In the genomic region with DNA sequence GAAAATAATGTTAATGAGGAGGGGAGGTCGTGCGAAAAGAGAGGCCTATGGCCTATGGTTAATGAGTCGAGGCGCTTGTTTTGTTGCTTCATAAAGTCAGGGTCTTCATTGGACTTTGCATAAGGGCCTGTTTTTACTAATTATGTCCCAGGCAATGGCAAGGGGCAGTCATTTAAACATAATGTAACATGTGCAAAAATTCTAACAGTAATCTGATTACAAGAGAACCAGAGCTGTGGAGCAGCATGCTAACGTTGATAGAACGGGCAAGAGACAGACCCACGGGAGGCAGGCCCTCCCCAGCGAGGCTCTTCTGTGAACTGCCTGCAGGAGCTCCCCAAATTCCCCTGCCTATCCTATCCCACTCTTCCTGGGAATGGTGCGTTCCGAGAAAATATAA, we compare ENCODE assay signal across 32 cellular contexts. TPM values are rescaled to one million over a fixed set of nuclear protein-coding genes. Genes with fewer than 3 reads are reported as not detected.
"Had no signal": no experiment of that assay in that cellular context is flagged by ENCODE, and none has a peak within 500 bp of the region (broad histone marks: within the 10 kb centered on the region; RNA-seq: fewer than 3 reads in every experiment).

No MANE protein-coding gene starts in this region.

- DNase-seq: colonic mucosa; effector CD8-positive, alpha-beta T cell; endodermal cell; foreskin fibroblast; gastrocnemius medialis; heart left ventricle; kidney; left lung; naive thymus-derived CD8-positive, alpha-beta T cell; sigmoid colon; spleen; stimulated activated CD4-positive, alpha-beta T cell treated with anti-CD3 and anti-CD28 coated beads, Interleukin-4, amount 100 ng/mL, for 4 hours; stimulated activated naive CD8-positive, alpha-beta T cell treated with anti-CD3 and anti-CD28 coated beads, Interleukin-15, Interleukin-2, amounts not matched to agents 100 U/mL and 50 U/mL, for 24 hours; substantia nigra; testis; tibial artery had no signal

- H3K4me1 ChIP-seq: colonic mucosa, gastrocnemius medialis, left lung, parathyroid adenoma, right atrium auricular region, testis, tibial artery had no signal

- H3K36me3 ChIP-seq: colonic mucosa, gastrocnemius medialis, heart left ventricle, left lung, neutrophil, right atrium auricular region, sigmoid colon, spleen, tibial artery had no signal

- H3K4me3 ChIP-seq: colonic mucosa, gastrocnemius medialis, heart left ventricle, hepatocyte, left lung, right atrium auricular region, sigmoid colon, spleen, testis, tibial artery had no signal

- ATAC-seq: esophagus mucosa; gastrocnemius medialis; heart left ventricle; left lung; naive thymus-derived CD8-positive, alpha-beta T cell; stimulated activated memory B cell treated with anti-CD40 and anti-IgM and Interleukin-4, amounts not matched to agents 10 μg/mL and 1 μg/mL and 100 μg/mL, for 72 hours; stimulated activated naive CD8-positive, alpha-beta T cell treated with anti-CD3 and anti-CD28 coated beads, Interleukin-15, Interleukin-2, amounts not matched to agents 100 U/mL and 50 U/mL, for 24 hours had no signal

- H3K9me3 ChIP-seq: colonic mucosa, gastrocnemius medialis, heart left ventricle, left lung, neutrophil, right atrium auricular region, sigmoid colon, spleen, testis, tibial artery had no signal

- FAIRE-seq: kidney had no signal

- H3K4me3 Mint-ChIP-seq: dendritic cell treated with granulocyte-macrophage colony-stimulating factor and Interleukin-4, amounts not matched to agents 40 ng/mL and 50 ng/mL, for 4 days; endodermal cell; naive thymus-derived CD8-positive, alpha-beta T cell; stimulated activated memory B cell treated with anti-CD40 and anti-IgM and Interleukin-4, amounts not matched to agents 10 μg/mL and 1 μg/mL and 100 μg/mL, for 72 hours; type B pancreatic cell had no signal

- H3K9me3 Mint-ChIP-seq: dendritic cell treated with granulocyte-macrophage colony-stimulating factor and Interleukin-4, amounts not matched to agents 40 ng/mL and 50 ng/mL, for 4 days; endodermal cell; naive thymus-derived CD8-positive, alpha-beta T cell; stimulated activated memory B cell treated with anti-CD40 and anti-IgM and Interleukin-4, amounts not matched to agents 10 μg/mL and 1 μg/mL and 100 μg/mL, for 72 hours; type B pancreatic cell had no signal

- H3K27me3 ChIP-seq: gastrocnemius medialis, hepatocyte, right atrium auricular region, testis had no signal

- H3K27ac Mint-ChIP-seq: dendritic cell treated with granulocyte-macrophage colony-stimulating factor and Interleukin-4, amounts not matched to agents 40 ng/mL and 50 ng/mL, for 4 days; endodermal cell; naive thymus-derived CD8-positive, alpha-beta T cell; progenitor cell of endocrine pancreas; stimulated activated memory B cell treated with anti-CD40 and anti-IgM and Interleukin-4, amounts not matched to agents 10 μg/mL and 1 μg/mL and 100 μg/mL, for 72 hours; type B pancreatic cell had no signal

- H3K36me3 Mint-ChIP-seq: naive thymus-derived CD8-positive, alpha-beta T cell; stimulated activated memory B cell treated with anti-CD40 and anti-IgM and Interleukin-4, amounts not matched to agents 10 μg/mL and 1 μg/mL and 100 μg/mL, for 72 hours; type B pancreatic cell had no signal

- H3K27ac ChIP-seq: colonic mucosa, epithelial cell of prostate, gastrocnemius medialis, heart left ventricle, hepatocyte, left lung, neutrophil, parathyroid adenoma, right atrium auricular region, sigmoid colon, spleen, testis, tibial artery had no signal

RNA-seq across cellular contexts. Expression of gene CAMK1G, which starts 22.6 kb away (rescaled TPM):
- total RNA-seq: chondrocyte; esophagus mucosa; lung microvascular endothelial cell; mesenteric fat pad; myocyte; naive thymus-derived CD8-positive, alpha-beta T cell; omental fat pad; skeletal muscle tissue had no signal
- polyA plus RNA-seq: heart left ventricle; naive thymus-derived CD8-positive, alpha-beta T cell had no signal
